ENCODE assay signal across 19 cellular contexts in the genomic region with DNA sequence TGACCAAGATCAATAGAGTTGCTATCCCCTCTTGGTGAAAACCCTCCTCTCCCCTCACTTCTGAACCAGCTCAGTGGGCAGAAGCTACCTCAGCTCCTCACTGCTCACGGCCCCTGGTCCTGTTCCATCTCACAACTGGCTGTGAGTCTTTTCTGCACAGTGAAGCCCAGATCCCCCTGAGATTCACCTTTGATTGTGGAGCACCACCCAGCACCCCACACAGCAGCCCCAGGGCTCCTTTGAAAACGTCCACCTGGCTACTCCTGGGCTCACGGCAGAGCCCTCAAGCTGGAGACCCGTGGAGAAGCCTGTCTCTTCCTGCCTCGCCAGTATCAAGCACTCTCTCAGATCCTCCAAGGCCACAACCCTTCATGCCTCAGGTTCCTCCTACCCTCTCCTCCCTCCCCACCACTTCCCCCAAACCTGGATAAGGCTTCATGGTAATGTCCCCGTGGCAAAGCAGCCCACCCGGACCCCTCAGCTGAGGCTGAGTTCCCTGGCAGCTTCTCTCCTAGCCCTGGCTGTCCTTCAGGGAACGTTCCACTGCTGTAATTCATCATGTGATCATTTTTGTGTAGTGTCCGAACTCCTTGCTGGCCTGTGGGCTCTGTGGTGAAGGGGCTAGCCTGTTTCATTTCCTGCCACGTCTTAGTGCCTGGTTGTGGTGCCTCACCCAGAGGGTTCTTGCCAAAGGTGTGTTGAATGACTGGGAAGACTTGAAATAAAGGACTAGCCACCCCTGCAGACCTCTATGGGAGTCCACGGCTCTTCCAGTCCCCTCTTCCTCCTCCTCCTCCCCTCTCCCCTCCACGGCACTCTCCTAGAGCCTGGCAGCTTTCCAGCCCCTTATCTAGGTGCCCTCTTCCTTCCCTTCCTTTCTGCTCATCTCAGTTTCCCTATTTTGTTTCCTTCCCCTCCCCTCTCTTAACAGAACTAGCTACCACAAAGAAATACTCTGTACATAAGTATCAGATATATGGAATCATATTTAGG. TPM values are rescaled to one million over a fixed set of nuclear protein-coding genes. Genes with fewer than 3 reads are reported as not detected.
A peak's percentile ranks its signal among the peaks of the same experiment; 100 is the strongest.
DNase-seq lines count a peak whose midpoint lies in the region; TF ChIP-seq lines count a peak whose summit lies in the region.
"Had no signal": no experiment of that assay in that cellular context is flagged by ENCODE, and none has a peak within 500 bp of the region (broad histone marks: within the 10 kb centered on the region; RNA-seq: fewer than 3 reads in every experiment).

No MANE protein-coding gene starts in this region.

- H3K27ac ChIP-seq in HEK293 (ENCODE audit: extremely low read depth, low read depth, low read length) (no peak overlapping the region), Peyer's patch (no peak overlapping the region), SK-N-SH (ENCODE audit: low read depth in 2 of 2, low read length in 1 of 2) (no peak overlapping the region)
- H3K27ac ChIP-seq: dorsolateral prefrontal cortex, left ventricle myocardium inferior had no signal

- DNase-seq in Ammon's horn (ENCODE audit: low spot score) (peak; percentile 11), SKM-1 (lab: John Stamatoyannopoulos, UW; ENCODE audit: unreplicated experiment) (peak; percentile 97), iris pigment epithelial cell (ENCODE audit: low read depth) (peak; percentile 6), RPMI8226 (no peak), AG20443 (ENCODE audit: low spot score) (no peak), Peyer's patch (no peak), SK-N-SH (no peak)
- DNase-seq: activated CD4-positive, alpha-beta T cell treated with anti-CD3 and anti-CD28 coated beads for 4 hours; activated CD8-positive, alpha-beta memory T cell treated with anti-CD3 and anti-CD28 coated beads, Interleukin-2, amount 50 U/mL, for 4 hours; activated effector memory CD4-positive, alpha-beta T cell treated with anti-CD3 and anti-CD28 coated beads, Interleukin-2, amount 50 U/mL, for 16 hours; Calu3; dorsolateral prefrontal cortex; HCEC 1CT; left ventricle myocardium inferior; stomach; T-helper 9 cell had no signal

- H3F3A ChIP-seq in SK-N-SH (replicated peaks; ENCODE audit: insufficient read depth), result no peaks in the 10 kb centered on the region

- POLR2A ChIA-PET in HEK293 (lab: Yijun Ruan, JAX) (no interaction called here), SK-N-SH (lab: Yijun Ruan, JAX) (no interaction called here)

- TF ChIP-seq RAD21 in SK-N-SH (IDR thresholded peaks at IDR 0.05; ENCODE audit: low read length), result no peak

- CTCF ChIA-PET in HEK293 (lab: Yijun Ruan, JAX) (no interaction called here), SK-N-SH (lab: Yijun Ruan, JAX) (interaction anchor here (0.6 to 6.1 kb wide), 2 partner anchors 8 to 187 kb away, joined by 3 to 82 read pairs; a partner anchor contains a TSS)

- H3K4me3 ChIP-seq in HEK293 (ENCODE audit: low read depth, low read length) (no peak overlapping the region), Peyer's patch (no peak overlapping the region), SK-N-SH (ENCODE audit: low read depth in 2 of 2, low read length in 1 of 2) (no peak overlapping the region)
- H3K4me3 ChIP-seq: adrenal gland, dorsolateral prefrontal cortex, left ventricle myocardium inferior, stomach had no signal

- no peaks in the 10 kb centered on the region for H3K9me2 ChIP-seq in SK-N-SH

- H3K9ac ChIP-seq in SK-N-SH, result no peak overlapping the region

- H2AFZ ChIP-seq in SK-N-SH (ENCODE audit: low read depth), result no peak overlapping the region

- H4K20me1 ChIP-seq in SK-N-SH (ENCODE audit: insufficient read depth), result no peaks in the 10 kb centered on the region

- H3K79me2 ChIP-seq in SK-N-SH (ENCODE audit: insufficient read depth), result no peaks in the 10 kb centered on the region

- H3K36me3 ChIP-seq in HEK293 (ENCODE audit: control insufficient read depth in 2 of 2, insufficient read depth in 1 of 2, low read length in 2 of 2) (no peaks in the 10 kb centered on the region), Peyer's patch (no peaks in the 10 kb centered on the region), SK-N-SH (replicated peaks in 1 of 2; ENCODE audit: control insufficient read depth in 1 of 2, insufficient read depth in 2 of 2, low read length in 1 of 2) (no peaks in the 10 kb centered on the region)
- H3K36me3 ChIP-seq: adrenal gland, left ventricle myocardium inferior had no signal

- TF ChIP-seq CTCF in HEK293 (tag by site-specific recombination; IDR thresholded peaks at IDR 0.05) (no peak), Peyer's patch (IDR thresholded peaks at IDR 0.05) (no peak), SK-N-SH (IDR thresholded peaks at IDR 0.05) (no peak)

- WGBS in SK-N-SH (ENCODE audit: low lambda C conversion rate), result 61% methylated on average over 12 of the region's 12 CpGs

- no peak overlapping the region for H3K4me2 ChIP-seq in SK-N-SH

- no peak for TF ChIP-seq POLR2A in Peyer's patch (IDR thresholded peaks at IDR 0.05)

- H3K27me3 ChIP-seq in Peyer's patch (no peaks in the 10 kb centered on the region), SK-N-SH (ENCODE audit: insufficient read depth) (no peaks in the 10 kb centered on the region)
- H3K27me3 ChIP-seq: adrenal gland, dorsolateral prefrontal cortex, stomach had no signal

- H3K9me3 ChIP-seq in HEK293 (ENCODE audit: control insufficient read depth, insufficient read depth, low read depth, low read length), result no peaks in the 10 kb centered on the region
- H3K9me3 ChIP-seq in Peyer's patch, result no peaks in the 10 kb centered on the region
- no peaks in the 10 kb centered on the region for H3K9me3 ChIP-seq in SK-N-SH
- H3K9me3 ChIP-seq: adrenal gland, left ventricle myocardium inferior, stomach had no signal

- H3K4me1 ChIP-seq in HEK293 (ENCODE audit: control insufficient read depth, insufficient read depth, low read length), result no peaks in the 10 kb centered on the region
- no peaks in the 10 kb centered on the region for H3K4me1 ChIP-seq in Peyer's patch
- H3K4me1 ChIP-seq in SK-N-SH (ENCODE audit: control insufficient read depth in 1 of 2, insufficient read depth in 2 of 2, low read depth in 1 of 2, low read length in 1 of 2), result peaks cover 0 to 36% of the 10 kb centered on the region in 2 experiments; a peak in 1 of 4 replicates

- TF ChIP-seq EP300 in SK-N-SH (IDR thresholded peaks at IDR 0.05; ENCODE audit: borderline replicate concordance in 1 of 2, low read depth in 1 of 2, low read length in 1 of 2), result no peak

TF ChIP-seq in HEK293, 187 proteins besides CTCF, POLR2A, EP300 and RAD21 (continues in another document):
- no peak for TF ChIP-seq TCF7L2 (IDR thresholded peaks at IDR 0.05; ENCODE audit: borderline replicate concordance, low read depth, low read length)
- TF ChIP-seq ZNF335 (tag by site-specific recombination; conservative IDR thresholded peaks at IDR 0.05), result no peak
- TF ChIP-seq ZNF416 (tag by site-specific recombination; IDR thresholded peaks at IDR 0.05), result no peak

TF ChIP-seq in SK-N-SH, 30 proteins besides CTCF, POLR2A, EP300 and RAD21 (continues in another document):
- TF ChIP-seq FOXJ3 (CRISPR knock-in tag; IDR thresholded peaks at IDR 0.05) (no peak), TCF12 (IDR thresholded peaks at IDR 0.05) (no peak), EZH2phosphoT487 (IDR thresholded peaks at IDR 0.05; ENCODE audit: borderline replicate concordance, low read depth) (no peak), RCOR1 (IDR thresholded peaks at IDR 0.05; ENCODE audit: low read length) (no peak), ELF1 (IDR thresholded peaks at IDR 0.05) (no peak), FOSL2 (IDR thresholded peaks at IDR 0.05; ENCODE audit: borderline replicate concordance, low read depth) (no peak), NFIC (IDR thresholded peaks at IDR 0.05; ENCODE audit: borderline replicate concordance) (no peak), JUND (IDR thresholded peaks at IDR 0.05) (no peak), GATA2 (CRISPR knock-in tag; IDR thresholded peaks at IDR 0.05) (no peak), FOXM1 (IDR thresholded peaks at IDR 0.05; ENCODE audit: low read depth) (no peak), GABPA (IDR thresholded peaks at IDR 0.05; ENCODE audit: low read depth) (no peak), NRF1 (IDR thresholded peaks at IDR 0.05; ENCODE audit: low read depth, low read length) (no peak)
- TF ChIP-seq, protein P1, sequence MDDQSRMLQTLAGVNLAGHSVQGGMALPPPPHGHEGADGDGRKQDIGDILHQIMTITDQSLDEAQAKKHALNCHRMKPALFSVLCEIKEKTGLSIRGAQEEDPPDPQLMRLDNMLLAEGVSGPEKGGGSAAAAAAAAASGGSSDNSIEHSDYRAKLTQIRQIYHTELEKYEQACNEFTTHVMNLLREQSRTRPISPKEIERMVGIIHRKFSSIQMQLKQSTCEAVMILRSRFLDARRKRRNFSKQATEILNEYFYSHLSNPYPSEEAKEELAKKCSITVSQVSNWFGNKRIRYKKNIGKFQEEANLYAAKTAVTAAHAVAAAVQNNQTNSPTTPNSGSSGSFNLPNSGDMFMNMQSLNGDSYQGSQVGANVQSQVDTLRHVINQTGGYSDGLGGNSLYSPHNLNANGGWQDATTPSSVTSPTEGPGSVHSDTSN (IDR thresholded peaks at IDR 0.05), result no peak
- TF ChIP-seq, protein P2, sequence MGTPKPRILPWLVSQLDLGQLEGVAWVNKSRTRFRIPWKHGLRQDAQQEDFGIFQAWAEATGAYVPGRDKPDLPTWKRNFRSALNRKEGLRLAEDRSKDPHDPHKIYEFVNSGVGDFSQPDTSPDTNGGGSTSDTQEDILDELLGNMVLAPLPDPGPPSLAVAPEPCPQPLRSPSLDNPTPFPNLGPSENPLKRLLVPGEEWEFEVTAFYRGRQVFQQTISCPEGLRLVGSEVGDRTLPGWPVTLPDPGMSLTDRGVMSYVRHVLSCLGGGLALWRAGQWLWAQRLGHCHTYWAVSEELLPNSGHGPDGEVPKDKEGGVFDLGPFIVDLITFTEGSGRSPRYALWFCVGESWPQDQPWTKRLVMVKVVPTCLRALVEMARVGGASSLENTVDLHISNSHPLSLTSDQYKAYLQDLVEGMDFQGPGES (IDR thresholded peaks at IDR 0.05; ENCODE audit: low read depth, low read length), result no peak

RNA-seq across cellular contexts. Expression of a gene that starts 44.5 kb away (rescaled TPM):
- total RNA-seq in Peyer's patch, result under 1 TPM in 1 of 4 donors, not detected in 3; 0.88 TPM
- polyA plus RNA-seq in SK-N-SH (2012; rRNA removed), result 1.9 and 2.4 TPM in 2 replicates
- polyA plus RNA-seq in SK-N-SH (2012; cell fraction: cytosol; rRNA removed), result 1.2 and 1.4 TPM in 2 replicates
- polyA plus RNA-seq in SK-N-SH (2012; cell fraction: nucleus; rRNA removed), result 3.1 and 3.3 TPM in 2 replicates
- total RNA-seq: Calu3, SK-MEL-5 had no signal

Comparison
In these comparisons a context has a peak if more than half of its experiments do, and no peak if none do; other contexts are left out.
1. DNase-seq: peak in Ammon's horn (single experiment), SKM-1 (single experiment) and iris pigment epithelial cell (single experiment); none in RPMI8226 (single experiment), AG20443 (single experiment), Peyer's patch (0 of 3) and SK-N-SH (single experiment).